In the genomic region with DNA sequence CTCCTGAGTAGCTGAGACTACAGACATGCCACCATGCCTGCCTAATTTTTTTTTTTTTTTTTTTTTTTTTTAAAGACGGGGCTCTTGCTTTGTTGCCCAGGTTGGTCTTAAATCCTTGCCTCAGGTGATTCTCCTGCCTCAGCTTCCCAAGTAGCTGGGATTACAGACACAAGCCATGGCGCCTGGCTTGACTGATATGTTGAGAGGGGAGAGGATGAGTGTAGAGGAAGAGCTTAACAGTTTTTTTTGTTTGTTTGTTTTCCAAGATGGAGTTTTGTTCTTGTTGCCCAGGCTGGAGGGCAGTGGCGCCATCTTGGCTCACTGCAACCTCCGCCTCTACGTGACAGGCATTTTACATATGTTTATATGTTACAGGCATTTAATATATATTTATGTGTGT, we compare ENCODE assay signal across 1 cellular context.
TF ChIP-seq lines count a peak whose summit lies in the region.

No MANE protein-coding gene starts in this region.

TF ChIP-seq in HepG2, 621 proteins besides CTCF, POLR2A, EP300 and RAD21:
- TF ChIP-seq FOSL2 (CRISPR knock-in tag; IDR thresholded peaks at IDR 0.05) (no peak), RBFOX2 (IDR thresholded peaks at IDR 0.05; ENCODE audit: low read depth, low read length) (0 out of 2 replicates have a peak, but pooled peaks have one; percentile 28)
TF ChIP-seq in HepG2: peak in this region for 1.
